Comparison of ENCODE assay signal across 1 cellular context in genomic region chr20:49831770-49832631, GRCh38.
TF ChIP-seq lines count a peak whose summit lies in the region.

No MANE protein-coding gene starts in this region.

TF ChIP-seq in HepG2, 621 proteins besides CTCF, POLR2A, EP300 and RAD21 (continued from another document and continues in another):
- peak; percentile 48; the same call in 1 of the 2 replicates for TF ChIP-seq ZNF572 (CRISPR knock-in tag; IDR thresholded peaks at IDR 0.05)
- 0 out of 2 replicates have a peak, but pooled peaks have one; percentile 12 for TF ChIP-seq SP2 (CRISPR knock-in tag; IDR thresholded peaks at IDR 0.05)
- peak; percentile 18; the same call in 1 of the 2 replicates for TF ChIP-seq ATF3 (CRISPR knock-in tag; IDR thresholded peaks at IDR 0.05)
- TF ChIP-seq ZNF414 (CRISPR knock-in tag; IDR thresholded peaks at IDR 0.05): 0 out of 2 replicates have a peak, but pooled peaks have one; percentile 81
- 0 out of 2 replicates have a peak, but pooled peaks have one; percentile 15 for TF ChIP-seq ARID4A (CRISPR knock-in tag; IDR thresholded peaks at IDR 0.05; ENCODE audit: borderline replicate concordance)
- TF ChIP-seq GFI1 (CRISPR knock-in tag; IDR thresholded peaks at IDR 0.05; ENCODE audit: borderline replicate concordance): 0 out of 2 replicates have a peak, but pooled peaks have one; percentile 4
- 0 out of 2 replicates have a peak, but pooled peaks have one; percentile 12 for TF ChIP-seq ZNF710 (CRISPR knock-in tag; IDR thresholded peaks at IDR 0.05; ENCODE audit: borderline replicate concordance)
- TF ChIP-seq NCOA1 (CRISPR knock-in tag; IDR thresholded peaks at IDR 0.05): 0 out of 2 replicates have a peak, but pooled peaks have one; percentile 55
- peak; percentile 59 for TF ChIP-seq ZNF263 (CRISPR knock-in tag; IDR thresholded peaks at IDR 0.05)
- peak; percentile 4 for TF ChIP-seq ZNF407 (CRISPR knock-in tag; IDR thresholded peaks at IDR 0.05; ENCODE audit: not compliant biosample characterization)
- no peak for TF ChIP-seq ZNF800 (CRISPR knock-in tag; IDR thresholded peaks at IDR 0.05)
- no peak for TF ChIP-seq ZNF841 (CRISPR knock-in tag; IDR thresholded peaks at IDR 0.05; ENCODE audit: borderline replicate concordance)
- TF ChIP-seq E2F1 (CRISPR knock-in tag; IDR thresholded peaks at IDR 0.05): no peak
- 0 out of 2 replicates have a peak, but pooled peaks have one; percentile 23 for TF ChIP-seq HOXA3 (CRISPR knock-in tag; IDR thresholded peaks at IDR 0.05)
- peak; percentile 6; the same call in 1 of the 2 replicates for TF ChIP-seq UBTF (CRISPR knock-in tag; IDR thresholded peaks at IDR 0.05)
- peak; percentile 62 for TF ChIP-seq FOXC1 (CRISPR knock-in tag; IDR thresholded peaks at IDR 0.05; ENCODE audit: borderline replicate concordance)
- 0 out of 2 replicates have a peak, but pooled peaks have one; percentile 34 for TF ChIP-seq ZIK1 (CRISPR knock-in tag; IDR thresholded peaks at IDR 0.05; ENCODE audit: borderline replicate concordance, low read depth)
- TF ChIP-seq KMT2A (CRISPR knock-in tag; IDR thresholded peaks at IDR 0.05): peak; percentile 29; the same call in 1 of the 2 replicates
- TF ChIP-seq SNAPC4 (CRISPR knock-in tag; IDR thresholded peaks at IDR 0.05): 0 out of 2 replicates have a peak, but pooled peaks have one; percentile 33
- TF ChIP-seq ZNF619 (CRISPR knock-in tag; IDR thresholded peaks at IDR 0.05): no peak
- TF ChIP-seq FLYWCH1 (CRISPR knock-in tag; IDR thresholded peaks at IDR 0.05): peak; percentile 61; the same call in 1 of the 2 replicates
